Comparison of ENCODE assay signal across 1 cellular context in genomic region chr17:78839173-78839761, GRCh38.
TF ChIP-seq lines count a peak whose summit lies in the region.

No MANE protein-coding gene starts in this region.

TF ChIP-seq in GM12878, 131 proteins besides CTCF, POLR2A, EP300 and RAD21:
- no peak for TF ChIP-seq PKNOX1 (IDR thresholded peaks at IDR 0.05)
- 0 out of 2 replicates have a peak, but pooled peaks have one; percentile 22 for TF ChIP-seq ATF7 (IDR thresholded peaks at IDR 0.05; ENCODE audit: low read depth)
- peak; percentile 16; the same call in 1 of the 2 replicates for TF ChIP-seq CREB1 (IDR thresholded peaks at IDR 0.05; ENCODE audit: low read depth)
